In genomic region chr16:67664258-67664657, GRCh38 we compare ENCODE assay signal across 21 cellular contexts. TPM values are rescaled to one million over a fixed set of nuclear protein-coding genes. Genes with fewer than 3 reads are reported as not detected.
DNase-seq lines count a peak whose midpoint lies in the region; ATAC-seq, FAIRE-seq and TF ChIP-seq lines count a peak whose summit lies in the region.
"Had no signal": no experiment of that assay in that cellular context is flagged by ENCODE, and none has a peak within 500 bp of the region (broad histone marks: within the 10 kb centered on the region; RNA-seq: fewer than 3 reads in every experiment).

No MANE protein-coding gene starts in this region.

- no peak for TF ChIP-seq CTCF in activated CD8-positive, alpha-beta T cell treated with anti-CD3 and anti-CD28 coated beads for 36 hours (IDR thresholded peaks at IDR 0.05)
- TF ChIP-seq CTCF in pancreas (IDR thresholded peaks at IDR 0.05) (no peak), sigmoid colon (IDR thresholded peaks at IDR 0.05) (no peak), gastroesophageal sphincter (IDR thresholded peaks at IDR 0.05) (no peak)

- H3K36me3 ChIP-seq in endocrine pancreas (ENCODE audit: control insufficient read depth, insufficient read depth, low read length) (peaks cover 2% of the 10 kb centered on the region), pancreas (no peaks in the 10 kb centered on the region), sigmoid colon (peaks cover 6 to 18% (median 7%) of the 10 kb centered on the region in 4 donors), gastroesophageal sphincter (peaks cover 0 to 31% of the 10 kb centered on the region in 2 donors)

- H3K4me3 Mint-ChIP-seq in activated CD8-positive, alpha-beta T cell treated with anti-CD3 and anti-CD28 coated beads, Interleukin-2, amount 10 ng/mL, durations not matched to agents 7 days and 5 days, result no peak overlapping the region
- no peak overlapping the region for H3K4me3 Mint-ChIP-seq in activated CD8-positive, alpha-beta T cell treated with anti-CD3 and anti-CD28 coated beads for 36 hours
- peak overlapping the region in 1 of 3 donors; percentile 5 for H3K4me3 Mint-ChIP-seq in T-cell

- POLR2A ChIA-PET in activated CD8-positive, alpha-beta T cell treated with anti-CD3 and anti-CD28 coated beads, Interleukin-2, amount 10 ng/mL, durations not matched to agents 7 days and 5 days (lab: Charles Lee), result interaction anchor here (1.3 to 2.0 kb wide), 3 partner anchors 101 to 144 kb away, joined by 3 to 5 read pairs (median 4); no protein-coding TSS in a partner anchor
- POLR2A ChIA-PET in activated CD8-positive, alpha-beta T cell treated with anti-CD3 and anti-CD28 coated beads for 36 hours (lab: Charles Lee), result interaction anchor here (0.7 to 2.1 kb wide), 3 partner anchors 15 to 418 kb away, joined by 4 to 13 read pairs (median 5); no protein-coding TSS in a partner anchor
- POLR2A ChIA-PET in T-cell (lab: Charles Lee), result no interaction called here

- no peak for ATAC-seq in activated CD8-positive, alpha-beta T cell treated with anti-CD3 and anti-CD28 coated beads, Interleukin-2, amount 10 ng/mL, durations not matched to agents 7 days and 5 days
- ATAC-seq in activated CD8-positive, alpha-beta T cell treated with anti-CD3 and anti-CD28 coated beads for 36 hours, result no peak
- ATAC-seq in T-cell (replicated peaks in 1 of 4) (no peak), pancreas (peak; percentile 11 to 31 (median 30)), gastroesophageal sphincter (no peak), GM21528 (IDR thresholded peaks at IDR 0.05; ENCODE audit: low FRiP score, unreplicated experiment) (no peak)

- intact Hi-C loops in activated CD8-positive, alpha-beta T cell treated with anti-CD3 and anti-CD28 coated beads for 36 hours (cut with micrococcal nuclease), result loop anchor here (10.0 kb wide), 1 partner anchor 271 kb away; the partner anchor contains the start of genes CTRL and PSMB10
- intact Hi-C loops in pancreas (cut with DNase I) (loop anchor here in 1 of 3 donors (10.0 kb wide), 1 partner anchor 139 kb away; the partner anchor contains the start of gene RIPOR1), sigmoid colon (cut with DNase I) (no loop called here)

- no peaks in the 10 kb centered on the region for H3K4me1 ChIP-seq in endocrine pancreas (ENCODE audit: control insufficient read depth, insufficient read depth, low read length)
- H3K4me1 ChIP-seq in pancreas, result peaks cover 31 to 39% (median 39%) of the 10 kb centered on the region in 3 donors
- peaks cover 0 to 48% (median 41%) of the 10 kb centered on the region in 4 donors for H3K4me1 ChIP-seq in sigmoid colon
- peaks cover 0 to 59% (median 32%) of the 10 kb centered on the region in 3 donors for H3K4me1 ChIP-seq in gastroesophageal sphincter

- H3K27ac Mint-ChIP-seq in activated CD8-positive, alpha-beta T cell treated with anti-CD3 and anti-CD28 coated beads, Interleukin-2, amount 10 ng/mL, durations not matched to agents 7 days and 5 days, result peak overlapping the region; percentile 12
- H3K27ac Mint-ChIP-seq in activated CD8-positive, alpha-beta T cell treated with anti-CD3 and anti-CD28 coated beads for 36 hours, result no peak overlapping the region
- H3K27ac Mint-ChIP-seq in T-cell, result peak overlapping the region; percentile 1 to 34
- H3K27ac Mint-ChIP-seq: activated CD4-positive, alpha-beta T cell treated with anti-CD3 and anti-CD28 coated beads, Interleukin-2, amount 10 ng/mL, durations not matched to agents 24 days and 14 days; activated T-helper 2 cell treated with anti-CD3 and anti-CD28 coated beads, Interferon-gamma antibody, Interleukin-2, Interleukin-4, amounts not matched to agents 10 μg/mL and 5 μg/mL and 100 μg/mL, durations not matched to agents 14 hours and 24 hours and 36 hours had no signal

- no peak for FAIRE-seq in pancreas (lab: Jason Lieb, UNC)
- FAIRE-seq: A204.1, bronchial epithelial cell, GM19239 had no signal

- peaks cover 4% of the 10 kb centered on the region for H3K36me3 Mint-ChIP-seq in activated CD8-positive, alpha-beta T cell treated with anti-CD3 and anti-CD28 coated beads, Interleukin-2, amount 10 ng/mL, durations not matched to agents 7 days and 5 days (ENCODE audit: low read depth)
- peaks cover 3% of the 10 kb centered on the region for H3K36me3 Mint-ChIP-seq in activated CD8-positive, alpha-beta T cell treated with anti-CD3 and anti-CD28 coated beads for 36 hours (ENCODE audit: low read depth)
- H3K36me3 Mint-ChIP-seq in T-cell, result no peaks in the 10 kb centered on the region

- CTCF ChIA-PET in activated CD8-positive, alpha-beta T cell treated with anti-CD3 and anti-CD28 coated beads, Interleukin-2, amount 10 ng/mL, durations not matched to agents 7 days and 5 days (lab: Charles Lee), result interaction anchor here (0.7 to 11.3 kb wide), 9 partner anchors 8 to 265 kb away, joined by 3 to 211 read pairs (median 4); partner anchors contain the start of genes CARMIL2 and GFOD2
- CTCF ChIA-PET in activated CD8-positive, alpha-beta T cell treated with anti-CD3 and anti-CD28 coated beads for 36 hours (lab: Charles Lee), result interaction anchor here (0.6 to 14.7 kb wide), 15 partner anchors 8 to 377 kb away, joined by 3 to 154 read pairs (median 7); partner anchors contain the start of genes ATP6V0D1, CARMIL2, CTCF and RIPOR1
- CTCF ChIA-PET in T-cell (lab: Charles Lee), result interaction anchor here (0.5 to 0.6 kb wide), 2 partner anchors 68 to 366 kb away, joined by 3 read pairs; no protein-coding TSS in a partner anchor

- TF ChIP-seq EP300 in sigmoid colon (IDR thresholded peaks at IDR 0.05), result no peak
- no peak for TF ChIP-seq EP300 in gastroesophageal sphincter (IDR thresholded peaks at IDR 0.05)

- no peaks in the 10 kb centered on the region for H3K27me3 Mint-ChIP-seq in activated CD8-positive, alpha-beta T cell treated with anti-CD3 and anti-CD28 coated beads, Interleukin-2, amount 10 ng/mL, durations not matched to agents 7 days and 5 days (ENCODE audit: low read depth)
- no peaks in the 10 kb centered on the region for H3K27me3 Mint-ChIP-seq in activated CD8-positive, alpha-beta T cell treated with anti-CD3 and anti-CD28 coated beads for 36 hours
- no peaks in the 10 kb centered on the region for H3K27me3 Mint-ChIP-seq in T-cell
- H3K27me3 Mint-ChIP-seq: activated CD4-positive, alpha-beta T cell treated with anti-CD3 and anti-CD28 coated beads, Interleukin-2, amount 10 ng/mL, durations not matched to agents 24 days and 14 days had no signal

- peaks cover 40% of the 10 kb centered on the region for H3K4me1 Mint-ChIP-seq in activated CD8-positive, alpha-beta T cell treated with anti-CD3 and anti-CD28 coated beads, Interleukin-2, amount 10 ng/mL, durations not matched to agents 7 days and 5 days (ENCODE audit: low read depth)
- peaks cover 19% of the 10 kb centered on the region for H3K4me1 Mint-ChIP-seq in activated CD8-positive, alpha-beta T cell treated with anti-CD3 and anti-CD28 coated beads for 36 hours (ENCODE audit: low read depth)
- H3K4me1 Mint-ChIP-seq in T-cell, result peaks cover 23 to 48% (median 25%) of the 10 kb centered on the region in 3 donors

- TF ChIP-seq POLR2A in sigmoid colon (IDR thresholded peaks at IDR 0.05) (no peak), gastroesophageal sphincter (IDR thresholded peaks at IDR 0.05) (no peak)

- peak overlapping the region; percentile 35 for H3K9ac ChIP-seq in endocrine pancreas (ENCODE audit: control insufficient read depth, insufficient read depth, low read length)

- no peak for DNase-seq in activated CD8-positive, alpha-beta T cell treated with anti-CD3 and anti-CD28 coated beads, Interleukin-2, amount 10 ng/mL, durations not matched to agents 7 days and 5 days
- no peak for DNase-seq in activated CD8-positive, alpha-beta T cell treated with anti-CD3 and anti-CD28 coated beads for 36 hours
- DNase-seq in T-cell (no peak), pancreas (peak; percentile 67 to 94 (median 87)), sigmoid colon (no peak)
- DNase-seq: NCI-H774, RPMI8226 had no signal

- H3K9me3 ChIP-seq in endocrine pancreas (ENCODE audit: control insufficient read depth, low read length) (no peaks in the 10 kb centered on the region), pancreas (no peaks in the 10 kb centered on the region), sigmoid colon (no peaks in the 10 kb centered on the region), gastroesophageal sphincter (no peaks in the 10 kb centered on the region)
- H3K9me3 ChIP-seq: neutrophil, upper lobe of left lung had no signal

- H3K9me3 Mint-ChIP-seq in activated CD8-positive, alpha-beta T cell treated with anti-CD3 and anti-CD28 coated beads, Interleukin-2, amount 10 ng/mL, durations not matched to agents 7 days and 5 days (ENCODE audit: insufficient read depth), result no peaks in the 10 kb centered on the region
- H3K9me3 Mint-ChIP-seq in activated CD8-positive, alpha-beta T cell treated with anti-CD3 and anti-CD28 coated beads for 36 hours, result no peaks in the 10 kb centered on the region
- no peaks in the 10 kb centered on the region for H3K9me3 Mint-ChIP-seq in T-cell
- H3K9me3 Mint-ChIP-seq: activated CD4-positive, alpha-beta T cell treated with anti-CD3 and anti-CD28 coated beads, Interleukin-2, amount 10 ng/mL, durations not matched to agents 24 days and 14 days; activated T-helper 2 cell treated with anti-CD3 and anti-CD28 coated beads, Interferon-gamma antibody, Interleukin-2, Interleukin-4, amounts not matched to agents 10 μg/mL and 5 μg/mL and 100 μg/mL, durations not matched to agents 14 hours and 24 hours and 36 hours had no signal

- 26 to 37% methylated on average over 4 of the region's 4 CpGs for WGBS in pancreas, 2 donors
- WGBS in sigmoid colon, 2 donors, result 92% methylated on average over 4 of the region's 4 CpGs
- 78 to 87% methylated on average over 4 of the region's 4 CpGs for WGBS in gastroesophageal sphincter (ENCODE audit: low coverage in 1 of 2), 2 donors

- H3K27me3 ChIP-seq in endocrine pancreas (ENCODE audit: control insufficient read depth, insufficient read depth, low read length) (no peaks in the 10 kb centered on the region), pancreas (no peaks in the 10 kb centered on the region), sigmoid colon (no peaks in the 10 kb centered on the region), gastroesophageal sphincter (no peaks in the 10 kb centered on the region)
- H3K27me3 ChIP-seq: upper lobe of left lung had no signal

- peak overlapping the region; percentile 69 to 84 (median 76) for H3K27ac ChIP-seq in pancreas
- H3K27ac ChIP-seq in sigmoid colon, result no peak overlapping the region
- H3K27ac ChIP-seq in gastroesophageal sphincter, result no peak overlapping the region
- H3K27ac ChIP-seq: neutrophil, SK-N-MC, skin epidermis, upper lobe of left lung, VCaP had no signal

- H3K4me3 ChIP-seq in endocrine pancreas (ENCODE audit: control insufficient read depth, insufficient read depth, low read length), result no peak overlapping the region
- H3K4me3 ChIP-seq in pancreas, result peak overlapping the region in 2 of 4 donors; percentile 83 to 86
- H3K4me3 ChIP-seq in sigmoid colon, result no peak overlapping the region
- no peak overlapping the region for H3K4me3 ChIP-seq in gastroesophageal sphincter
- H3K4me3 ChIP-seq: lung, SK-N-MC, skin epidermis, upper lobe of left lung had no signal

RNA-seq across cellular contexts. Expression of gene ENKD1, which starts 2.3 kb away (rescaled TPM):
- 1 to 10 TPM; 7.0 TPM for total RNA-seq in activated CD8-positive, alpha-beta T cell treated with anti-CD3 and anti-CD28 coated beads, Interleukin-2, amount 10 ng/mL, durations not matched to agents 7 days and 5 days
- 1 to 10 TPM; 8.4 to 8.9 TPM for total RNA-seq in activated CD8-positive, alpha-beta T cell treated with anti-CD3 and anti-CD28 coated beads for 36 hours
- 10 to 100 TPM in 3 of 5 donors, 1 to 10 TPM in 2; 4.2 to 12.1 (median 10.1) TPM for total RNA-seq in T-cell
- 10 to 100 TPM; 24.3 to 60.1 (median 44.2) TPM for total RNA-seq in pancreas
- polyA plus RNA-seq in pancreas, result 100 to 1,000 TPM; 150 to 171 TPM
- total RNA-seq in sigmoid colon, result 10 to 100 TPM; 21.0 to 27.0 (median 23.2) TPM
- 10 to 100 TPM in 1 of 3 donors, 1 to 10 TPM in 2; 6.9 to 16.2 (median 9.0) TPM for polyA plus RNA-seq in sigmoid colon
- total RNA-seq in gastroesophageal sphincter, result 10 to 100 TPM; 23.0 to 33.2 (median 28.9) TPM

RNA-seq across cellular contexts. Expression of gene C16orf86, which starts 2.4 kb away (rescaled TPM):
- 1 to 10 TPM; 2.3 to 2.5 TPM for total RNA-seq in activated CD8-positive, alpha-beta T cell treated with anti-CD3 and anti-CD28 coated beads, Interleukin-2, amount 10 ng/mL, durations not matched to agents 7 days and 5 days
- 1 to 10 TPM; 2.8 to 4.7 TPM for total RNA-seq in activated CD8-positive, alpha-beta T cell treated with anti-CD3 and anti-CD28 coated beads for 36 hours
- 1 to 10 TPM; 1.9 to 6.7 (median 5.4) TPM for total RNA-seq in T-cell
- 1 to 10 TPM; 1.4 to 4.1 (median 2.4) TPM for total RNA-seq in pancreas
- 1 to 10 TPM; 5.7 to 7.6 TPM for polyA plus RNA-seq in pancreas
- 10 to 100 TPM in 3 of 4 donors, 1 to 10 TPM in 1; 8.6 to 26.1 (median 21.9) TPM for total RNA-seq in sigmoid colon
- 1 to 10 TPM in 2 of 3 donors, under 1 TPM in 1; 0.46 to 5.0 (median 1.8) TPM for polyA plus RNA-seq in sigmoid colon
- 10 to 100 TPM in 1 of 4 donors, 1 to 10 TPM in 3; 3.6 to 12.9 (median 5.0) TPM for total RNA-seq in gastroesophageal sphincter

RNA-seq across cellular contexts. Expression of gene PARD6A, which starts 3.5 kb away (rescaled TPM):
- 10 to 100 TPM; 13.2 to 14.7 TPM for total RNA-seq in activated CD8-positive, alpha-beta T cell treated with anti-CD3 and anti-CD28 coated beads, Interleukin-2, amount 10 ng/mL, durations not matched to agents 7 days and 5 days
- total RNA-seq in activated CD8-positive, alpha-beta T cell treated with anti-CD3 and anti-CD28 coated beads for 36 hours, result 1 to 10 TPM; 6.3 to 7.2 TPM
- 10 to 100 TPM in 1 of 5 donors, 1 to 10 TPM in 4; 2.9 to 10.6 (median 7.6) TPM for total RNA-seq in T-cell
- total RNA-seq in pancreas, result 10 to 100 TPM in 4 of 6 donors, 1 to 10 TPM in 2; 8.6 to 18.2 (median 15.7) TPM
- polyA plus RNA-seq in pancreas, result 10 to 100 TPM; 11.6 to 14.3 TPM
- 10 to 100 TPM; 12.8 to 16.6 (median 14.0) TPM for total RNA-seq in sigmoid colon
- 1 to 10 TPM; 4.2 to 8.3 (median 4.4) TPM for polyA plus RNA-seq in sigmoid colon
- 10 to 100 TPM in 1 of 4 donors, 1 to 10 TPM in 3; 5.9 to 13.4 (median 6.5) TPM for total RNA-seq in gastroesophageal sphincter

RNA-seq across cellular contexts. Expression of gene ACD, which starts 4.2 kb away (rescaled TPM):
- 10 to 100 TPM; 51.4 to 51.6 TPM for total RNA-seq in activated CD8-positive, alpha-beta T cell treated with anti-CD3 and anti-CD28 coated beads, Interleukin-2, amount 10 ng/mL, durations not matched to agents 7 days and 5 days
- total RNA-seq in activated CD8-positive, alpha-beta T cell treated with anti-CD3 and anti-CD28 coated beads for 36 hours, result 10 to 100 TPM; 50.8 to 53.7 TPM
- total RNA-seq in T-cell (10 to 100 TPM; 24.5 to 62.6 (median 53.6) TPM), pancreas (10 to 100 TPM in 2 of 6 donors, 1 to 10 TPM in 4; 6.6 to 10.8 (median 9.7) TPM), sigmoid colon (10 to 100 TPM; 13.9 to 20.6 (median 18.7) TPM), gastroesophageal sphincter (10 to 100 TPM; 20.9 to 33.7 (median 24.4) TPM)
- polyA plus RNA-seq in pancreas (10 to 100 TPM; 16.9 to 29.0 TPM), sigmoid colon (10 to 100 TPM in 1 of 3 donors, 1 to 10 TPM in 2; 7.4 to 19.3 (median 9.6) TPM)

RNA-seq across cellular contexts. Expression of gene CARMIL2, which starts 19.3 kb away (rescaled TPM):
- 100 to 1,000 TPM; 192 to 196 TPM for total RNA-seq in activated CD8-positive, alpha-beta T cell treated with anti-CD3 and anti-CD28 coated beads, Interleukin-2, amount 10 ng/mL, durations not matched to agents 7 days and 5 days
- total RNA-seq in activated CD8-positive, alpha-beta T cell treated with anti-CD3 and anti-CD28 coated beads for 36 hours, result 100 to 1,000 TPM; 151 to 155 TPM
- total RNA-seq in T-cell, result 100 to 1,000 TPM; 150 to 271 (median 243) TPM
- 1 to 10 TPM in 5 of 6 donors, under 1 TPM in 1; 0.75 to 2.3 (median 1.3) TPM for total RNA-seq in pancreas
- 1 to 10 TPM; 2.5 to 4.3 TPM for polyA plus RNA-seq in pancreas
- total RNA-seq in sigmoid colon, result 1 to 10 TPM in 1 of 4 donors, under 1 TPM in 3; 0.36 to 1.5 (median 0.75) TPM
- 10 to 100 TPM in 1 of 3 donors, under 1 TPM in 1, not detected in 1; 0.23 to 20.7 TPM for polyA plus RNA-seq in sigmoid colon
- 1 to 10 TPM in 1 of 4 donors, under 1 TPM in 2, not detected in 1; 0.46 to 2.8 (median 0.47) TPM for total RNA-seq in gastroesophageal sphincter
- total RNA-seq: bronchial epithelial cell had no signal

Comparison
In these comparisons a context has a peak if more than half of its experiments do, and no peak if none do; other contexts are left out.
1. ATAC-seq: peak in pancreas (4 of 4); none in activated CD8-positive, alpha-beta T cell treated with anti-CD3 and anti-CD28 coated beads, Interleukin-2, amount 10 ng/mL, durations not matched to agents 7 days and 5 days (single experiment), activated CD8-positive, alpha-beta T cell treated with anti-CD3 and anti-CD28 coated beads for 36 hours (single experiment), T-cell (0 of 4), gastroesophageal sphincter (single experiment) and GM21528 (single experiment).
2. DNase-seq: peak in pancreas (6 of 6); none in activated CD8-positive, alpha-beta T cell treated with anti-CD3 and anti-CD28 coated beads, Interleukin-2, amount 10 ng/mL, durations not matched to agents 7 days and 5 days (single experiment), activated CD8-positive, alpha-beta T cell treated with anti-CD3 and anti-CD28 coated beads for 36 hours (single experiment), T-cell (0 of 34) and sigmoid colon (single experiment).
3. H3K27ac ChIP-seq: peak in pancreas (4 of 4); none in sigmoid colon (0 of 4) and gastroesophageal sphincter (0 of 4).
4. POLR2A ChIA-PET loops: an anchor here in activated CD8-positive, alpha-beta T cell treated with anti-CD3 and anti-CD28 coated beads, Interleukin-2, amount 10 ng/mL, durations not matched to agents 7 days and 5 days (1.3 to 2.0 kb wide) and activated CD8-positive, alpha-beta T cell treated with anti-CD3 and anti-CD28 coated beads for 36 hours (0.7 to 2.1 kb wide); none called in T-cell.